19 cellular contexts compared by ENCODE assay signal in genomic region chr5:15806613-15807012, GRCh38.
DNase-seq lines count a peak whose midpoint lies in the region; ATAC-seq and TF ChIP-seq lines count a peak whose summit lies in the region.
"Had no signal": no experiment of that assay in that cellular context is flagged by ENCODE, and none has a peak within 500 bp of the region (broad histone marks: within the 10 kb centered on the region; RNA-seq: fewer than 3 reads in every experiment).

No MANE protein-coding gene starts in this region.

- no peaks in the 10 kb centered on the region for H3K36me3 ChIP-seq in mesenchymal stem cell (ENCODE audit: control insufficient read depth in 1 of 2, insufficient read depth in 2 of 2, low read depth in 1 of 2, low read length in 2 of 2)
- H3K36me3 ChIP-seq: BE2C, HAP-1 had no signal

- H2BK15ac ChIP-seq in mesenchymal stem cell (ENCODE audit: low read depth, poor library complexity, severe bottlenecking): no peak overlapping the region

- H2BK5ac ChIP-seq in mesenchymal stem cell (ENCODE audit: low read depth, low read length, poor library complexity, severe bottlenecking): no peak overlapping the region

- no peak overlapping the region for H3K4me2 ChIP-seq in mesenchymal stem cell (ENCODE audit: low read length, poor library complexity, severe bottlenecking)

- H3K23ac ChIP-seq in mesenchymal stem cell (ENCODE audit: low read length in 2 of 2): no peak overlapping the region

- H4K91ac ChIP-seq in mesenchymal stem cell (ENCODE audit: low read length): no peak overlapping the region

- H3K4me3 Mint-ChIP-seq in WTC11: no peak overlapping the region
- H3K4me3 Mint-ChIP-seq: CD4-positive, CD25-positive, alpha-beta regulatory T cell; CD8-positive, alpha-beta memory T cell had no signal

- peaks cover 30% of the 10 kb centered on the region for H3K36me3 Mint-ChIP-seq in WTC11
- H3K36me3 Mint-ChIP-seq: CD4-positive, CD25-positive, alpha-beta regulatory T cell; CD8-positive, alpha-beta memory T cell had no signal

- CTCF ChIA-PET in WTC11 (lab: Charles Lee): no interaction called here

- ATAC-seq in WTC11 (peak; percentile 59; the same call in 1 of the 2 replicates), esophagus mucosa (no peak), HG03196 (IDR thresholded peaks at IDR 0.05; ENCODE audit: unreplicated experiment) (no peak), GM18511 (IDR thresholded peaks at IDR 0.05; ENCODE audit: unreplicated experiment) (no peak)
- ATAC-seq: GM12878 had no signal

- no peak for TF ChIP-seq CTCF in WTC11 (IDR thresholded peaks at IDR 0.05)

- H3K4ac ChIP-seq in mesenchymal stem cell (ENCODE audit: low read depth in 1 of 2, low read length in 2 of 2): no peak overlapping the region

- no peak overlapping the region for H4K8ac ChIP-seq in mesenchymal stem cell (ENCODE audit: low read length)

- no peak overlapping the region for H3K27ac Mint-ChIP-seq in WTC11
- H3K27ac Mint-ChIP-seq: CD4-positive, CD25-positive, alpha-beta regulatory T cell; CD8-positive, alpha-beta memory T cell had no signal

- H3K9me3 ChIP-seq in mesenchymal stem cell (ENCODE audit: control insufficient read depth, low read length): peaks cover 15% of the 10 kb centered on the region
- H3K9me3 ChIP-seq: BE2C had no signal

- no peak overlapping the region for H3K9ac ChIP-seq in mesenchymal stem cell (ENCODE audit: low read length)

- no peaks in the 10 kb centered on the region for H3K27me3 ChIP-seq in mesenchymal stem cell (ENCODE audit: control insufficient read depth in 1 of 2, insufficient read depth in 1 of 2, low read length in 2 of 2)
- H3K27me3 ChIP-seq: BE2C had no signal

- POLR2A ChIA-PET in WTC11 (lab: Charles Lee): no interaction called here

- H3K9me3 Mint-ChIP-seq in WTC11: peaks cover 46% of the 10 kb centered on the region

- no peak overlapping the region for H2BK12ac ChIP-seq in mesenchymal stem cell (ENCODE audit: low read length in 2 of 2)

- H3K79me1 ChIP-seq in mesenchymal stem cell (replicated peaks; ENCODE audit: low read length, poor library complexity, severe bottlenecking): peaks cover 23% of the 10 kb centered on the region

- no peak overlapping the region for H2AFZ ChIP-seq in mesenchymal stem cell (ENCODE audit: low read depth, low read length)

- H3K4me1 ChIP-seq in mesenchymal stem cell (ENCODE audit: control insufficient read depth, insufficient read depth, low read depth, low read length): peaks cover 9% of the 10 kb centered on the region
- H3K4me1 ChIP-seq: HAP-1 had no signal

- no peak overlapping the region for H2BK120ac ChIP-seq in mesenchymal stem cell (ENCODE audit: low read depth, low read length)

- no peak overlapping the region for H3K18ac ChIP-seq in mesenchymal stem cell (ENCODE audit: low read depth in 1 of 2, low read length in 2 of 2)

- peak overlapping the region; percentile 25 for H2AK5ac ChIP-seq in mesenchymal stem cell (ENCODE audit: low read length, severe bottlenecking)

- DNase-seq in WTC11 (ENCODE audit: low spot score) (no peak), mesenchymal stem cell (no peak), retina (peak; percentile 1)
- no peak for DNase-seq in stimulated activated CD4-positive, alpha-beta T cell treated with anti-CD3 and anti-CD28 coated beads, Interleukin-15, amount 100 ng/mL, for 24 hours
- DNase-seq: ACHN; BE2C; CD4-positive, CD25-positive, alpha-beta regulatory T cell; CD8-positive, alpha-beta memory T cell; COR-L47; DMS 273 treated with DMSO at 0.1 percent for 48 hours; DMS53; DND-41; EL had no signal

- H3K4me1 Mint-ChIP-seq in WTC11: peaks cover 10% of the 10 kb centered on the region
- H3K4me1 Mint-ChIP-seq: CD4-positive, CD25-positive, alpha-beta regulatory T cell; CD8-positive, alpha-beta memory T cell had no signal

- WGBS in mesenchymal stem cell: 90% methylated on average over 8 of the region's 8 CpGs

- H3K27me3 Mint-ChIP-seq in WTC11 (ENCODE audit: low read depth): peaks cover 4% of the 10 kb centered on the region; the same call in 1 of the 2 replicates
- H3K27me3 Mint-ChIP-seq: CD4-positive, CD25-positive, alpha-beta regulatory T cell; CD8-positive, alpha-beta memory T cell had no signal

- no peak overlapping the region for H3K27ac ChIP-seq in mesenchymal stem cell (ENCODE audit: low read length, poor library complexity, severe bottlenecking)
- H3K27ac ChIP-seq: HL-60 had no signal

- no peak overlapping the region for H3K14ac ChIP-seq in mesenchymal stem cell (ENCODE audit: low read length in 2 of 2)

- no peak overlapping the region for H3K4me3 ChIP-seq in mesenchymal stem cell (ENCODE audit: insufficient read depth in 1 of 2, low read depth in 1 of 2, low read length in 2 of 2)
- H3K4me3 ChIP-seq: GM12878, HAP-1 had no signal

TF ChIP-seq in WTC11, 78 proteins besides CTCF, POLR2A, EP300 and RAD21:
- TF ChIP-seq RELA (CRISPR knock-in tag; IDR thresholded peaks at IDR 0.05; ENCODE audit: borderline replicate concordance) (no peak), ZNF317 (CRISPR knock-in tag; IDR thresholded peaks at IDR 0.05; ENCODE audit: borderline replicate concordance, low read depth) (no peak), E2F4 (CRISPR knock-in tag; IDR thresholded peaks at IDR 0.05; ENCODE audit: borderline replicate concordance, low read depth) (no peak), ZNF121 (CRISPR knock-in tag; IDR thresholded peaks at IDR 0.05) (no peak), PREB (CRISPR knock-in tag; IDR thresholded peaks at IDR 0.05; ENCODE audit: borderline replicate concordance) (no peak), CREB1 (CRISPR knock-in tag; IDR thresholded peaks at IDR 0.05) (no peak), E2F1 (CRISPR knock-in tag; IDR thresholded peaks at IDR 0.05) (no peak), ZNF425 (CRISPR knock-in tag; conservative IDR thresholded peaks at IDR 0.05) (no peak)
